Comparison of ENCODE assay signal across 8 cellular contexts in the genomic region with DNA sequence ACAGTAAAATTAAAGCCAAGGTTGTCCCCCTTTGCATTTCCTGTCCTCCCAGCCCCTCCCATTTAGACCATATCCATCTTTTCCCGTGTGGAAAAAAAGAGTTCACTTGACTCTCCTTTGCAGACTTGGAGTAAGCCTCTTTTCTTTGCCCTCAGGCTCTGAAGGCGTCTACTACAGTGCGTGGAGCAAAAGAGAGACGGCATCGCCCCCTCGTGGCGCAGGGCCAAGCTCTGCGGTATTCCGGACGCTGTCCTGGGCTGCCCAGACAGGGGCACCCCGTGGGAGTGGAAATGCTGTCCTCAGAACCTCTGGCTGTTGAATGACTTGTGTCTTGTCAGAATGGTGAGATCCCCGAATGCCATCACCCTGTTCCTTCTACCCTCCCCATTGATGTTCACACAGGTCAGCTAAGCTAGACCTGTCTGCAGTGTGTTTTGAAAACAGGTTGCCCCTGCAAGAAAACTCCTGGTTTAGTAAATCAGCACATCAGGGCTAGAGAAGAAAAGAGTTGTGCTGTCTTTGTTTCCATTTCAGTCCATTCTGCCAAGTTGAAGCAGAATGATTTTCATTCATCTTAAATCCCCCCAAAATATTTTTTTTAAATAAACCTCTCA. TPM values are rescaled to one million over a fixed set of nuclear protein-coding genes. Genes with fewer than 3 reads are reported as not detected.
DNase-seq lines count a peak whose midpoint lies in the region; ATAC-seq and TF ChIP-seq lines count a peak whose summit lies in the region.

No MANE protein-coding gene starts in this region.

- H3K9me3 ChIP-seq in cardiac muscle cell (ENCODE audit: low read depth), result no peaks in the 10 kb centered on the region

- peaks cover 9% of the 10 kb centered on the region for H3K4me1 ChIP-seq in cardiac muscle cell (ENCODE audit: low read depth)

- H3K27ac ChIP-seq in cardiac muscle cell, result no peak overlapping the region

- DNase-seq in NCI-H2171 treated with DMSO at 0.1 percent for 48 hours (lab: John Stamatoyannopoulos, UW) (peak; percentile 6), NCI-H2171 (lab: John Stamatoyannopoulos, UW) (no peak), HuH-7 (ENCODE audit: low spot score) (peak; percentile 57), SHP77 treated with DMSO at 0.1 percent for 48 hours (lab: John Stamatoyannopoulos, UW) (peak; percentile 49), cardiac muscle cell (ENCODE audit: low read depth in 1 of 2, low spot score in 1 of 2) (peak; percentile 76 to 88), retinal pigment epithelial cell (ENCODE audit: low read depth) (peak; percentile 27)
- peak; percentile 28 for DNase-seq in activated gamma-delta T cell treated with anti-CD3 and anti-CD28 coated beads, Interleukin-2, amount 50 U/mL, for 16 hours (ENCODE audit: low read depth)

- no peak for ATAC-seq in GM21367 (IDR thresholded peaks at IDR 0.05; ENCODE audit: unreplicated experiment)

- TF ChIP-seq CTCF in cardiac muscle cell (IDR thresholded peaks at IDR 0.05; ENCODE audit: low read depth, low read length) (peak; percentile 73), retinal pigment epithelial cell (conservative IDR thresholded peaks at IDR 0.05; ENCODE audit: low read depth, low read length) (peak; percentile 91)

- H3K27me3 ChIP-seq in cardiac muscle cell, result peaks cover 7% of the 10 kb centered on the region

- no peaks in the 10 kb centered on the region for H3K36me3 ChIP-seq in cardiac muscle cell

- no peak overlapping the region for H3K4me3 ChIP-seq in cardiac muscle cell
- H3K4me3 ChIP-seq in retinal pigment epithelial cell (ENCODE audit: low read length), result no peak overlapping the region

RNA-seq across cellular contexts. Expression of a gene that starts 12.3 kb away (rescaled TPM):
- not detected in 2 replicates for total RNA-seq in cardiac muscle cell
- not detected in 2 replicates for polyA plus RNA-seq in cardiac muscle cell

RNA-seq across cellular contexts. Expression of a gene that starts 37.9 kb away (rescaled TPM):
- total RNA-seq in cardiac muscle cell, result 8.6 and 9.4 TPM in 2 replicates
- 18.9 and 22.1 TPM in 2 replicates for polyA plus RNA-seq in cardiac muscle cell
